In the genomic region with DNA sequence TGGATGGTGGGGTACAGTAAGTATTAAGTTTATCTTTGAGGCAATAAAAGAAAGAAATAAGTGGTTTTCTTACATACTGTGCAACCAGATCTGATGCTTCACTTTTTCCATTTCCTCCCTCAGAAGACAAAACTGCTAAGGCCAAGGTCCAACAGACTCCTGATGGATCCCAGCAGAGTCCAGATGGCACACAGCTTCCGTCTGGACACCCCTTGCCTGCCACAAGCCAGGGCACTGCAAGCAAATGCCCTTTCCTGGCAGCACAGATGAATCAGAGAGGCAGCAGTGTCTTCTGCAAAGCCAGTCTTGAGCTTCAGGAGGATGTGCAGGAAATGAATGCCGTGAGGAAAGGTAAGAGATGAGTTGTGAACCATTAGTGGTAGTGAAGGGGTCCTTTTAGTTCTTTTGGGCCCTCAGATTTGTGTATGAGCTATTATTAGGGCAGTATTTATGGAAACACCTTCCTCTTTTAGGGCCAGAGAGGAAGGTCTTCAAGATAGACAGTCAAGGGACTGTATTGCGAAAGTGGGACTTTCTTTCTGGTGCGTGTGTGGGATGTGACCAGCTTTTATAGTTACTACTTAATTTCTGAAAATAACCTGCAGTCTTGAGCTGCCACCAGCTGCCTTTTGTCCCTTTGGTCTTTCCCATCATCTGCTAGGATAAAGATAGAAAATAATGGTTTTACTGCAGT, we compare ENCODE assay signal across 2 cellular contexts.
TF ChIP-seq lines count a peak whose summit lies in the region.

No MANE protein-coding gene starts in this region.

TF ChIP-seq in liver, 16 proteins besides CTCF, POLR2A, EP300 and RAD21:
- no peak for TF ChIP-seq FOXA1 (IDR thresholded peaks at IDR 0.05)
- peak in 1 of 2 donors; percentile 73 for TF ChIP-seq EGR1 (IDR thresholded peaks at IDR 0.05; ENCODE audit: low read depth in 2 of 2)
- TF ChIP-seq TAF1 (conservative IDR thresholded peaks at IDR 0.05), result no peak
- peak; percentile 32 for TF ChIP-seq ATF3 (IDR thresholded peaks at IDR 0.05)
- TF ChIP-seq REST (IDR thresholded peaks at IDR 0.05), result no peak
- TF ChIP-seq MAX (IDR thresholded peaks at IDR 0.05), result peak; percentile 5
- peak; percentile 21 to 86 for TF ChIP-seq JUND (IDR thresholded peaks at IDR 0.05)
- peak in 1 of 2 donors; percentile 36 for TF ChIP-seq RXRA (IDR thresholded peaks at IDR 0.05)
- TF ChIP-seq FOXA2 (IDR thresholded peaks at IDR 0.05), result no peak
- TF ChIP-seq YY1 (IDR thresholded peaks at IDR 0.05), result no peak
- peak; percentile 70 for TF ChIP-seq HNF4A (conservative IDR thresholded peaks at IDR 0.05)
- peak; percentile 33 for TF ChIP-seq SP1 (IDR thresholded peaks at IDR 0.05)
- peak; percentile 14 for TF ChIP-seq HNF4G (IDR thresholded peaks at IDR 0.05)
- TF ChIP-seq GABPA (IDR thresholded peaks at IDR 0.05 in 1 of 2, conservative IDR thresholded peaks at IDR 0.05 in 1 of 2), result no peak
- TF ChIP-seq NR2F2 (IDR thresholded peaks at IDR 0.05), result no peak
- no peak for TF ChIP-seq ZBTB33 (IDR thresholded peaks at IDR 0.05)

TF ChIP-seq in HepG2, 621 proteins besides CTCF, POLR2A, EP300 and RAD21:
- TF ChIP-seq U2AF2 (IDR thresholded peaks at IDR 0.05; ENCODE audit: low read depth, low read length), result no peak
- no peak for TF ChIP-seq TFDP1 (CRISPR knock-in tag; IDR thresholded peaks at IDR 0.05; ENCODE audit: borderline replicate concordance)
- no peak for TF ChIP-seq HNF4A (CRISPR knock-in tag; IDR thresholded peaks at IDR 0.05)
- TF ChIP-seq, protein P1, sequence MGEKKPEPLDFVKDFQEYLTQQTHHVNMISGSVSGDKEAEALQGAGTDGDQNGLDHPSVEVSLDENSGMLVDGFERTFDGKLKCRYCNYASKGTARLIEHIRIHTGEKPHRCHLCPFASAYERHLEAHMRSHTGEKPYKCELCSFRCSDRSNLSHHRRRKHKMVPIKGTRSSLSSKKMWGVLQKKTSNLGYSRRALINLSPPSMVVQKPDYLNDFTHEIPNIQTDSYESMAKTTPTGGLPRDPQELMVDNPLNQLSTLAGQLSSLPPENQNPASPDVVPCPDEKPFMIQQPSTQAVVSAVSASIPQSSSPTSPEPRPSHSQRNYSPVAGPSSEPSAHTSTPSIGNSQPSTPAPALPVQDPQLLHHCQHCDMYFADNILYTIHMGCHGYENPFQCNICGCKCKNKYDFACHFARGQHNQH (CRISPR knock-in tag; IDR thresholded peaks at IDR 0.05), result no peak
- TF ChIP-seq, protein P2, sequence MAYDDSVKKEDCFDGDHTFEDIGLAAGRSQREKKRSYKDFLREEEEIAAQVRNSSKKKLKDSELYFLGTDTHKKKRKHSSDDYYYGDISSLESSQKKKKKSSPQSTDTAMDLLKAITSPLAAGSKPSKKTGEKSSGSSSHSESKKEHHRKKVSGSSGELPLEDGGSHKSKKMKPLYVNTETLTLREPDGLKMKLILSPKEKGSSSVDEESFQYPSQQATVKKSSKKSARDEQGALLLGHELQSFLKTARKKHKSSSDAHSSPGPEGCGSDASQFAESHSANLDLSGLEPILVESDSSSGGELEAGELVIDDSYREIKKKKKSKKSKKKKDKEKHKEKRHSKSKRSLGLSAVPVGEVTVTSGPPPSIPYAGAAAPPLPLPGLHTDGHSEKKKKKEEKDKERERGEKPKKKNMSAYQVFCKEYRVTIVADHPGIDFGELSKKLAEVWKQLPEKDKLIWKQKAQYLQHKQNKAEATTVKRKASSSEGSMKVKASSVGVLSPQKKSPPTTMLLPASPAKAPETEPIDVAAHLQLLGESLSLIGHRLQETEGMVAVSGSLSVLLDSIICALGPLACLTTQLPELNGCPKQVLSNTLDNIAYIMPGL (CRISPR knock-in tag; IDR thresholded peaks at IDR 0.05; ENCODE audit: borderline replicate concordance in 1 of 2, low read depth in 1 of 2), result no peak
- no peak for TF ChIP-seq RAD51 (IDR thresholded peaks at IDR 0.05; ENCODE audit: borderline replicate concordance)
- no peak for TF ChIP-seq DMTF1 (CRISPR knock-in tag; IDR thresholded peaks at IDR 0.05)
- TF ChIP-seq, protein P3, sequence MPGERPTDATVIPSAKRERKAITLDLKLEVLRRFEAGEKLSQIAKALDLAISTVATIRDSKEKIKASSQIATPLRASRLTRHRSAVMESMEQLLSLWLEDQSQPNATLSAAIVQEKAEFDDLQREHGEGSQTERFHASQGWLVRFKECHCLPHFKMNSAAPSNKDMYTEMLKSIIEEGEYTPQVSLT (CRISPR knock-in tag; IDR thresholded peaks at IDR 0.05; ENCODE audit: borderline replicate concordance, low read depth), result no peak
- TF ChIP-seq, protein P4, sequence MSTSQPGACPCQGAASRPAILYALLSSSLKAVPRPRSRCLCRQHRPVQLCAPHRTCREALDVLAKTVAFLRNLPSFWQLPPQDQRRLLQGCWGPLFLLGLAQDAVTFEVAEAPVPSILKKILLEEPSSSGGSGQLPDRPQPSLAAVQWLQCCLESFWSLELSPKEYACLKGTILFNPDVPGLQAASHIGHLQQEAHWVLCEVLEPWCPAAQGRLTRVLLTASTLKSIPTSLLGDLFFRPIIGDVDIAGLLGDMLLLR (CRISPR knock-in tag; IDR thresholded peaks at IDR 0.05), result no peak
- TF ChIP-seq SATB2 (CRISPR knock-in tag; IDR thresholded peaks at IDR 0.05), result no peak
- TF ChIP-seq YEATS4 (CRISPR knock-in tag; IDR thresholded peaks at IDR 0.05; ENCODE audit: borderline replicate concordance), result no peak
- no peak for TF ChIP-seq SP1 (IDR thresholded peaks at IDR 0.05)
- no peak for TF ChIP-seq SP1 (CRISPR knock-in tag; IDR thresholded peaks at IDR 0.05)
- TF ChIP-seq MAFK (conservative IDR thresholded peaks at IDR 0.05 in 1 of 2, IDR thresholded peaks at IDR 0.05 in 1 of 2; ENCODE audit: low read length in 2 of 2), result no peak
- no peak for TF ChIP-seq ZFP62 (CRISPR knock-in tag; IDR thresholded peaks at IDR 0.05)
TF ChIP-seq in HepG2: peak in this region for 0.
